14 cellular contexts compared by ENCODE assay signal in genomic region chrX:151754042-151754419, GRCh38. TPM values are rescaled to one million over a fixed set of nuclear protein-coding genes. Genes with fewer than 3 reads are reported as not detected.
A peak's percentile ranks its signal among the peaks of the same experiment; 100 is the strongest.
DNase-seq lines count a peak whose midpoint lies in the region; ATAC-seq and TF ChIP-seq lines count a peak whose summit lies in the region.
"Had no signal": no experiment of that assay in that cellular context is flagged by ENCODE, and none has a peak within 500 bp of the region (broad histone marks: within the 10 kb centered on the region; RNA-seq: fewer than 3 reads in every experiment).

No MANE protein-coding gene starts in this region.

- POLR2A ChIA-PET in activated CD4-positive, alpha-beta T cell treated with anti-CD3 and anti-CD28 coated beads for 36 hours (lab: Charles Lee): no interaction called here

- no peaks in the 10 kb centered on the region for H3K27me3 ChIP-seq in lower lobe of right lung (ENCODE audit: low read depth)
- H3K27me3 ChIP-seq: gastrocnemius medialis had no signal

- intact Hi-C loops in lower lobe of right lung (cut with DNase I): loop anchor here (10.0 kb wide), 1 partner anchor 881 kb away; the partner anchor contains the start of gene GABRQ
- intact Hi-C loops in activated CD4-positive, alpha-beta T cell treated with anti-CD3 and anti-CD28 coated beads for 36 hours (cut with DNase I, micrococcal nuclease): loop anchor here in 1 of 2 experiments (5.0 kb wide), 1 partner anchor 1063 kb away; no protein-coding TSS in a partner anchor

- H3K9me3 ChIP-seq in lower lobe of right lung: no peaks in the 10 kb centered on the region
- H3K9me3 ChIP-seq: gastrocnemius medialis had no signal

- no peak overlapping the region for H3K27ac ChIP-seq in lower lobe of right lung
- H3K27ac ChIP-seq: gastrocnemius medialis, VCaP had no signal

- H3K27me3 Mint-ChIP-seq in osteocyte (ENCODE audit: unreplicated experiment): no peaks in the 10 kb centered on the region
- H3K27me3 Mint-ChIP-seq in activated CD4-positive, alpha-beta T cell treated with anti-CD3 and anti-CD28 coated beads for 36 hours: peaks cover 3% of the 10 kb centered on the region

- no peaks in the 10 kb centered on the region for H3K4me1 ChIP-seq in lower lobe of right lung
- H3K4me1 ChIP-seq: gastrocnemius medialis had no signal

- no peaks in the 10 kb centered on the region for H3K36me3 Mint-ChIP-seq in osteocyte (ENCODE audit: unreplicated experiment)
- no peaks in the 10 kb centered on the region for H3K36me3 Mint-ChIP-seq in activated CD4-positive, alpha-beta T cell treated with anti-CD3 and anti-CD28 coated beads for 36 hours (ENCODE audit: low read depth)
- H3K36me3 Mint-ChIP-seq: activated naive CD4-positive, alpha-beta T cell treated with anti-CD3 and anti-CD28 coated beads, Interleukin-2, amount 50 U/mL, for 72 hours; naive B cell had no signal

- no peak for ATAC-seq in lower lobe of right lung
- ATAC-seq in activated CD4-positive, alpha-beta T cell treated with anti-CD3 and anti-CD28 coated beads for 36 hours: no peak
- no peak for ATAC-seq in HG03571 (IDR thresholded peaks at IDR 0.05; ENCODE audit: unreplicated experiment)

- H3K27ac Mint-ChIP-seq in osteocyte (ENCODE audit: unreplicated experiment): no peak overlapping the region
- no peak overlapping the region for H3K27ac Mint-ChIP-seq in activated CD4-positive, alpha-beta T cell treated with anti-CD3 and anti-CD28 coated beads for 36 hours
- H3K27ac Mint-ChIP-seq: activated naive CD4-positive, alpha-beta T cell treated with anti-CD3 and anti-CD28 coated beads, Interleukin-2, amount 50 U/mL, for 72 hours had no signal

- no peaks in the 10 kb centered on the region for H3K4me1 Mint-ChIP-seq in osteocyte (ENCODE audit: unreplicated experiment)
- H3K4me1 Mint-ChIP-seq in activated CD4-positive, alpha-beta T cell treated with anti-CD3 and anti-CD28 coated beads for 36 hours: no peaks in the 10 kb centered on the region

- CTCF ChIA-PET in activated CD4-positive, alpha-beta T cell treated with anti-CD3 and anti-CD28 coated beads for 36 hours (lab: Charles Lee): interaction anchor here (1.0 to 1.4 kb wide), 2 partner anchors 879 to 881 kb away, joined by 3 to 7 read pairs; no protein-coding TSS in a partner anchor

- no peaks in the 10 kb centered on the region for H3K36me3 ChIP-seq in lower lobe of right lung
- H3K36me3 ChIP-seq: gastrocnemius medialis had no signal

- H3K4me3 ChIP-seq in choroid plexus epithelial cell (ENCODE audit: low read depth, low read length): no peak overlapping the region
- no peak overlapping the region for H3K4me3 ChIP-seq in lower lobe of right lung
- H3K4me3 ChIP-seq: gastrocnemius medialis had no signal

- peaks cover 26% of the 10 kb centered on the region for H3K9me3 Mint-ChIP-seq in osteocyte (ENCODE audit: unreplicated experiment)
- H3K9me3 Mint-ChIP-seq in activated CD4-positive, alpha-beta T cell treated with anti-CD3 and anti-CD28 coated beads for 36 hours (ENCODE audit: low read depth): no peaks in the 10 kb centered on the region
- H3K9me3 Mint-ChIP-seq: activated naive CD4-positive, alpha-beta T cell treated with anti-CD3 and anti-CD28 coated beads, Interleukin-2, amount 50 U/mL, for 72 hours had no signal

- no peak overlapping the region for H3K4me3 Mint-ChIP-seq in osteocyte (ENCODE audit: unreplicated experiment)
- H3K4me3 Mint-ChIP-seq in activated CD4-positive, alpha-beta T cell treated with anti-CD3 and anti-CD28 coated beads for 36 hours: no peak overlapping the region
- H3K4me3 Mint-ChIP-seq: naive B cell had no signal

- TF ChIP-seq CTCF in choroid plexus epithelial cell (conservative IDR thresholded peaks at IDR 0.05; ENCODE audit: low read depth, low read length) (no peak), osteocyte (IDR thresholded peaks at IDR 0.05) (no peak), lower lobe of right lung (IDR thresholded peaks at IDR 0.05) (no peak)

- DNase-seq in EH (ENCODE audit: low read depth) (peak; percentile 77), NCI-H2107 (lab: John Stamatoyannopoulos, UW) (peak; percentile 23), choroid plexus epithelial cell (ENCODE audit: low read depth) (peak; percentile 43), osteocyte (ENCODE audit: extremely low spot score, unreplicated experiment) (peak; percentile 67), lower lobe of right lung (no peak), T-helper 2 cell (no peak)
- no peak for DNase-seq in activated CD4-positive, alpha-beta T cell treated with anti-CD3 and anti-CD28 coated beads for 36 hours
- DNase-seq: naive B cell, NCI-H526 treated with DMSO at 0.1 percent for 48 hours had no signal

RNA-seq across cellular contexts. Expression of gene CNGA2, which starts 19.5 kb away (rescaled TPM):
- total RNA-seq in osteocyte (not detected in 2 replicates), lower lobe of right lung (not detected)
- not detected for total RNA-seq in activated CD4-positive, alpha-beta T cell treated with anti-CD3 and anti-CD28 coated beads for 36 hours
- total RNA-seq: activated naive CD4-positive, alpha-beta T cell treated with anti-CD3 and anti-CD28 coated beads, Interleukin-2, amount 50 U/mL, for 72 hours; G401; gastrocnemius medialis had no signal

RNA-seq across cellular contexts. Expression of gene FATE1, which starts 38.2 kb away (rescaled TPM):
- total RNA-seq in osteocyte (not detected in 2 replicates), lower lobe of right lung (not detected)
- total RNA-seq in activated CD4-positive, alpha-beta T cell treated with anti-CD3 and anti-CD28 coated beads for 36 hours: not detected
- total RNA-seq: activated naive CD4-positive, alpha-beta T cell treated with anti-CD3 and anti-CD28 coated beads, Interleukin-2, amount 50 U/mL, for 72 hours; G401; gastrocnemius medialis had no signal

RNA-seq across cellular contexts. Expression of gene PRRG3, which starts 58.8 kb away (rescaled TPM):
- total RNA-seq in osteocyte (not detected in 2 replicates), lower lobe of right lung (1.1 TPM)
- total RNA-seq in activated CD4-positive, alpha-beta T cell treated with anti-CD3 and anti-CD28 coated beads for 36 hours: not detected
- total RNA-seq: activated naive CD4-positive, alpha-beta T cell treated with anti-CD3 and anti-CD28 coated beads, Interleukin-2, amount 50 U/mL, for 72 hours; G401 had no signal

Comparison
In these comparisons a context has a peak if more than half of its experiments do, and no peak if none do; other contexts are left out.
1. DNase-seq: peak in EH (single experiment), NCI-H2107 (single experiment), choroid plexus epithelial cell (single experiment) and osteocyte (single experiment); none in lower lobe of right lung (single experiment), T-helper 2 cell (0 of 5) and activated CD4-positive, alpha-beta T cell treated with anti-CD3 and anti-CD28 coated beads for 36 hours (single experiment).